10 cellular contexts compared by ENCODE assay signal in genomic region chr10:31620236-31621151, GRCh38.
DNase-seq lines count a peak whose midpoint lies in the region; ATAC-seq, FAIRE-seq and TF ChIP-seq lines count a peak whose summit lies in the region.
"Had no signal": no experiment of that assay in that cellular context is flagged by ENCODE, and none has a peak within 500 bp of the region (broad histone marks: within the 10 kb centered on the region; RNA-seq: fewer than 3 reads in every experiment).

No MANE protein-coding gene starts in this region.

- TF ChIP-seq CTCF in spleen (IDR thresholded peaks at IDR 0.05 in 8 of 11, conservative IDR thresholded peaks at IDR 0.05 in 3 of 11): peak in 4 of 11 experiments; percentile 7 to 21 (median 12)
- TF ChIP-seq CTCF in natural killer cell (IDR thresholded peaks at IDR 0.05): no peak
- TF ChIP-seq CTCF in Caco-2 (IDR thresholded peaks at IDR 0.05; ENCODE audit: insufficient read depth in 1 of 2, low read depth in 1 of 2, low read length in 1 of 2, severe bottlenecking in 1 of 2, unreplicated experiment in 1 of 2): no peak

- H3K36me3 ChIP-seq in GM23248 (ENCODE audit: low read depth): no peaks in the 10 kb centered on the region
- H3K36me3 ChIP-seq in spleen: no peaks in the 10 kb centered on the region
- no peaks in the 10 kb centered on the region for H3K36me3 ChIP-seq in Caco-2 (ENCODE audit: control insufficient read depth, insufficient read depth, low read length)

- H3K4me3 ChIP-seq in GM23248 (no peak overlapping the region), spleen (no peak overlapping the region), Caco-2 (ENCODE audit: low read depth, low read length) (no peak overlapping the region)

- intact Hi-C loops in spleen (cut with DNase I; ENCODE audit: low total_unique reads) (no loop called here), natural killer cell (cut with micrococcal nuclease) (no loop called here), Caco-2 (cut with micrococcal nuclease; ENCODE audit: unreplicated experiment) (no loop called here)
- intact Hi-C loops in activated T-helper 2 cell treated with anti-CD3 and anti-CD28 coated beads, Interferon-gamma antibody, Interleukin-2, Interleukin-4, amounts not matched to agents 10 μg/mL and 5 μg/mL and 100 μg/mL, durations not matched to agents 14 hours and 24 hours and 36 hours (cut with micrococcal nuclease): no loop called here

- H3K9me2 ChIP-seq in GM23248 (ENCODE audit: insufficient read depth): no peaks in the 10 kb centered on the region

- POLR2A ChIA-PET in Caco-2 (lab: Charles Lee): no interaction called here

- TF ChIP-seq POLR2A in spleen (IDR thresholded peaks at IDR 0.05): no peak

- 24 to 27% methylated on average over 14 of the region's 14 CpGs for WGBS in GM23248 (ENCODE audit: low coverage in 1 of 2, low lambda C conversion rate in 2 of 2, missing lambda C conversion rate in 2 of 2), 2 experiments
- WGBS in spleen, 5 donors: 56 to 70% (median 58%) methylated on average over 12 to 14 of the region's 14 CpGs

- FAIRE-seq in RCC 7860 (lab: Jason Lieb, UNC): no peak

- H3F3A ChIP-seq in GM23248 (ENCODE audit: insufficient read depth): peaks cover 53% of the 10 kb centered on the region

- BruUV-seq in Caco-2 (replicated peaks; lab: Mats Ljungman, UMichigan): no TSS peak

- no peaks in the 10 kb centered on the region for H4K20me1 ChIP-seq in GM23248 (ENCODE audit: insufficient read depth)

- no peaks in the 10 kb centered on the region for H3K79me2 ChIP-seq in GM23248 (ENCODE audit: insufficient read depth)

- H3K27ac Mint-ChIP-seq in natural killer cell (no peak overlapping the region), Caco-2 (ENCODE audit: unreplicated experiment) (no peak overlapping the region)
- H3K27ac Mint-ChIP-seq in activated T-helper 2 cell treated with anti-CD3 and anti-CD28 coated beads, Interferon-gamma antibody, Interleukin-2, Interleukin-4, amounts not matched to agents 10 μg/mL and 5 μg/mL and 100 μg/mL, durations not matched to agents 14 hours and 24 hours and 36 hours: no peak overlapping the region

- CTCF ChIA-PET in Caco-2 (lab: Charles Lee): no interaction called here

- DNase-seq in GM23248: peak; percentile 72
- DNase-seq in astrocyte of the hippocampus (ENCODE audit: low read depth, low spot score): peak; percentile 53
- peak; percentile 79 for DNase-seq in iPS-NIHi11 (ENCODE audit: low spot score)
- DNase-seq in spleen: peak; percentile 72
- DNase-seq in RCC 7860 (ENCODE audit: low spot score): no peak
- DNase-seq in natural killer cell: no peak
- DNase-seq in activated T-helper 2 cell treated with anti-CD3 and anti-CD28 coated beads, Interferon-gamma antibody, Interleukin-2, Interleukin-4, amounts not matched to agents 10 μg/mL and 5 μg/mL and 100 μg/mL, durations not matched to agents 14 hours and 24 hours and 36 hours (ENCODE audit: low spot score): no peak
- DNase-seq in Caco-2: no peak
- DNase-seq: NCI-H1092 had no signal

- no peak overlapping the region for H3K27ac ChIP-seq in GM23248
- no peak overlapping the region for H3K27ac ChIP-seq in spleen
- H3K27ac ChIP-seq: VCaP had no signal

- H3K27me3 ChIP-seq in GM23248 (replicated peaks; ENCODE audit: insufficient read depth) (no peaks in the 10 kb centered on the region), spleen (replicated peaks in 1 of 7) (no peaks in the 10 kb centered on the region), Caco-2 (replicated peaks; ENCODE audit: control insufficient read depth, insufficient read depth, low read length) (no peaks in the 10 kb centered on the region)

- no peak overlapping the region for H2AFZ ChIP-seq in GM23248

- peaks cover 0 to 2% of the 10 kb centered on the region in 2 donors for H3K9me3 Mint-ChIP-seq in natural killer cell
- H3K9me3 Mint-ChIP-seq in activated T-helper 2 cell treated with anti-CD3 and anti-CD28 coated beads, Interferon-gamma antibody, Interleukin-2, Interleukin-4, amounts not matched to agents 10 μg/mL and 5 μg/mL and 100 μg/mL, durations not matched to agents 14 hours and 24 hours and 36 hours: peaks cover 19% of the 10 kb centered on the region
- peaks cover 19% of the 10 kb centered on the region for H3K9me3 Mint-ChIP-seq in Caco-2 (ENCODE audit: unreplicated experiment)

- ATAC-seq in natural killer cell: no peak

- H3K27me3 Mint-ChIP-seq in natural killer cell (ENCODE audit: low read depth in 2 of 2) (peaks cover 0 to under 1% of the 10 kb centered on the region in 2 donors), Caco-2 (ENCODE audit: insufficient read depth, unreplicated experiment) (no peaks in the 10 kb centered on the region)
- H3K27me3 Mint-ChIP-seq in activated T-helper 2 cell treated with anti-CD3 and anti-CD28 coated beads, Interferon-gamma antibody, Interleukin-2, Interleukin-4, amounts not matched to agents 10 μg/mL and 5 μg/mL and 100 μg/mL, durations not matched to agents 14 hours and 24 hours and 36 hours (ENCODE audit: low read depth): no peaks in the 10 kb centered on the region

- no peak overlapping the region for H3K4me3 Mint-ChIP-seq in natural killer cell
- no peak overlapping the region for H3K4me3 Mint-ChIP-seq in activated T-helper 2 cell treated with anti-CD3 and anti-CD28 coated beads, Interferon-gamma antibody, Interleukin-2, Interleukin-4, amounts not matched to agents 10 μg/mL and 5 μg/mL and 100 μg/mL, durations not matched to agents 14 hours and 24 hours and 36 hours (ENCODE audit: low read depth)
- no peak overlapping the region for H3K4me3 Mint-ChIP-seq in Caco-2 (ENCODE audit: unreplicated experiment)

- in situ Hi-C loops in GM23248 (cut with MboI): no loop called here

- H3K9me3 ChIP-seq in GM23248 (ENCODE audit: low read depth) (no peaks in the 10 kb centered on the region), spleen (peaks cover 0 to 14% (median 6%) of the 10 kb centered on the region in 8 donors), Caco-2 (peaks cover 7% of the 10 kb centered on the region)

- H3K4me1 ChIP-seq in GM23248 (ENCODE audit: insufficient read depth): peaks cover 60% of the 10 kb centered on the region
- H3K4me1 ChIP-seq in spleen: peaks cover 0 to 19% (median 14%) of the 10 kb centered on the region in 6 donors
- no peaks in the 10 kb centered on the region for H3K4me1 ChIP-seq in Caco-2

- H3K36me3 Mint-ChIP-seq in natural killer cell (no peaks in the 10 kb centered on the region), Caco-2 (ENCODE audit: insufficient read depth, unreplicated experiment) (no peaks in the 10 kb centered on the region)
- H3K36me3 Mint-ChIP-seq in activated T-helper 2 cell treated with anti-CD3 and anti-CD28 coated beads, Interferon-gamma antibody, Interleukin-2, Interleukin-4, amounts not matched to agents 10 μg/mL and 5 μg/mL and 100 μg/mL, durations not matched to agents 14 hours and 24 hours and 36 hours (ENCODE audit: low read depth): no peaks in the 10 kb centered on the region

- H3K4me2 ChIP-seq in GM23248 (ENCODE audit: unreplicated experiment): peak overlapping the region; percentile 5

- H3K4me1 Mint-ChIP-seq in natural killer cell: no peaks in the 10 kb centered on the region
- H3K4me1 Mint-ChIP-seq in activated T-helper 2 cell treated with anti-CD3 and anti-CD28 coated beads, Interferon-gamma antibody, Interleukin-2, Interleukin-4, amounts not matched to agents 10 μg/mL and 5 μg/mL and 100 μg/mL, durations not matched to agents 14 hours and 24 hours and 36 hours (ENCODE audit: low read depth): no peaks in the 10 kb centered on the region
- H3K4me1 Mint-ChIP-seq in Caco-2 (ENCODE audit: low read depth, unreplicated experiment): no peaks in the 10 kb centered on the region

- no peak overlapping the region for H3K9ac ChIP-seq in GM23248

Comparison
In these comparisons a context has a peak if more than half of its experiments do, and no peak if none do; other contexts are left out.
1. DNase-seq: peak in GM23248 (single experiment), astrocyte of the hippocampus (single experiment), iPS-NIHi11 (single experiment) and spleen (single experiment); none in RCC 7860 (single experiment), natural killer cell (single experiment), activated T-helper 2 cell treated with anti-CD3 and anti-CD28 coated beads, Interferon-gamma antibody, Interleukin-2, Interleukin-4, amounts not matched to agents 10 μg/mL and 5 μg/mL and 100 μg/mL, durations not matched to agents 14 hours and 24 hours and 36 hours (single experiment) and Caco-2 (0 of 2).